ENCODE assay signal across 2 cellular contexts in the genomic region with DNA sequence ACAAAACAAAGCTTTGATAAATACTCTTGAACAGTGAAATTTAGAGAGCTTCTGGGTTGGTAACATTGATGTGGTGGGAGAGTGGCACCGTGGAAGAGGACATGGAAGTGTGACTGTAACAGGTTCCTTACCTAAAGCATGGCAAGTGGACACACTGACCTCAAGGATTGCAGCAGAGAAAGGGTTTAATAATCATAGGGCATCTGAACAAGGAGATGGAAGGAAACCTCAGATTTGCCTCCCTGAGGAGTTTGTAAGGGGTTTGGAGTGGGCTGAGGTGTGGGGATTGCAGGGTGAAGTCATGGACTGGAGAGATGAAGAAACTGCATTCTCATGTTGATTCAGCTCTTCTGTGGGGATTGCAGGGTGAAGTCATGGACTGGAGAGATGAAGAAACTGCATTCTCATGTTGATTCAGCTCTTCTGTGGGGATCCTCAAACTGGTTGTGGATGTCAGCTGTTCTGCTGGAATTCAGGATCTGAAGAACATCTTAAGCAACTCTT.
TF ChIP-seq lines count a peak whose summit lies in the region.

No MANE protein-coding gene starts in this region.

TF ChIP-seq in GM23338, 12 proteins besides CTCF, POLR2A, EP300 and RAD21:
- peak; percentile 71; the same call in 1 of the 2 replicates for TF ChIP-seq ZNF462 (CRISPR knock-in tag; IDR thresholded peaks at IDR 0.05)
- no peak for TF ChIP-seq JUNB (IDR thresholded peaks at IDR 0.05; ENCODE audit: unreplicated experiment)

TF ChIP-seq in K562, 482 proteins besides CTCF, POLR2A, EP300 and RAD21 (continued from another document and continues in another):
- TF ChIP-seq ZNF318 (IDR thresholded peaks at IDR 0.05; ENCODE audit: borderline replicate concordance in 1 of 2, low read depth in 1 of 2) (peak in 1 of 2 experiments; percentile 94; a peak in 2 of 4 replicates), MECOM (CRISPR knock-in tag; IDR thresholded peaks at IDR 0.05) (0 out of 2 replicates have a peak, but pooled peaks have one; percentile 32), HINFP (tag; conservative IDR thresholded peaks at IDR 0.05; ENCODE audit: low read depth) (0 out of 2 replicates have a peak, but pooled peaks have one; percentile 64), SMARCA5 (IDR thresholded peaks at IDR 0.05) (0 out of 2 replicates have a peak, but pooled peaks have one; percentile 17), L3MBTL2 (IDR thresholded peaks at IDR 0.05) (peak; percentile 30; the same call in 1 of the 2 replicates), MAFK (IDR thresholded peaks at IDR 0.05; ENCODE audit: low read length) (peak; percentile 95), BRD9 (IDR thresholded peaks at IDR 0.05; ENCODE audit: low read depth, partially characterized antibody) (peak; percentile 66), TBL1XR1 (IDR thresholded peaks at IDR 0.05; ENCODE audit: low read length in 2 of 2) (0 out of 4 replicates have a peak, but pooled peaks of 1 of the 2 experiments have one; percentile 30), ZNF766 (CRISPR knock-in tag; conservative IDR thresholded peaks at IDR 0.05) (peak; percentile 82), MAFF (IDR thresholded peaks at IDR 0.05; ENCODE audit: low read length) (peak; percentile 90), MTA3 (IDR thresholded peaks at IDR 0.05; ENCODE audit: borderline replicate concordance) (0 out of 2 replicates have a peak, but pooled peaks have one; percentile 17), CEBPB (tag; IDR thresholded peaks at IDR 0.05) (peak; percentile 92), TEAD4 (IDR thresholded peaks at IDR 0.05; ENCODE audit: low read length) (peak; percentile 22; the same call in 1 of the 2 replicates), TEAD4 (CRISPR knock-in tag; IDR thresholded peaks at IDR 0.05; ENCODE audit: borderline replicate concordance) (no peak), JUND (IDR thresholded peaks at IDR 0.05; ENCODE audit: borderline replicate concordance, low read depth, low read length) (peak; percentile 76; the same call in 1 of the 2 replicates), JUND (tag; IDR thresholded peaks at IDR 0.05; ENCODE audit: borderline replicate concordance, low read depth, low read length) (peak; percentile 83; the same call in 2 of the 3 replicates), MTF1 (CRISPR knock-in tag; IDR thresholded peaks at IDR 0.05; ENCODE audit: borderline replicate concordance) (0 out of 2 replicates have a peak, but pooled peaks have one; percentile 44), ESRRB (CRISPR knock-in tag; IDR thresholded peaks at IDR 0.05; ENCODE audit: borderline replicate concordance) (no peak), MNT (conservative IDR thresholded peaks at IDR 0.05) (0 out of 4 replicates have a peak, but pooled peaks of 1 of the 2 experiments have one; percentile 9), KLF6 (CRISPR knock-in tag; IDR thresholded peaks at IDR 0.05; ENCODE audit: borderline replicate concordance) (no peak), CTBP1 (IDR thresholded peaks at IDR 0.05; ENCODE audit: borderline replicate concordance) (peak; percentile 73), NR4A1 (CRISPR knock-in tag; IDR thresholded peaks at IDR 0.05) (no peak), NR4A1 (tag; IDR thresholded peaks at IDR 0.05) (peak; percentile 77), CHD4 (IDR thresholded peaks at IDR 0.05; ENCODE audit: insufficient read depth, insufficient replicate concordance, low read depth, low read length, poor library complexity, severe bottlenecking) (no peak)
- TF ChIP-seq, protein P1, sequence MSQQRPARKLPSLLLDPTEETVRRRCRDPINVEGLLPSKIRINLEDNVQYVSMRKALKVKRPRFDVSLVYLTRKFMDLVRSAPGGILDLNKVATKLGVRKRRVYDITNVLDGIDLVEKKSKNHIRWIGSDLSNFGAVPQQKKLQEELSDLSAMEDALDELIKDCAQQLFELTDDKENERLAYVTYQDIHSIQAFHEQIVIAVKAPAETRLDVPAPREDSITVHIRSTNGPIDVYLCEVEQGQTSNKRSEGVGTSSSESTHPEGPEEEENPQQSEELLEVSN (IDR thresholded peaks at IDR 0.05; ENCODE audit: borderline replicate concordance in 1 of 2, extremely low read depth in 1 of 2, insufficient read depth in 1 of 2, insufficient read length in 1 of 2, low read depth in 1 of 2, low read length in 1 of 2, poor library complexity in 1 of 2, severe bottlenecking in 1 of 2) = no peak
- TF ChIP-seq, protein P2, sequence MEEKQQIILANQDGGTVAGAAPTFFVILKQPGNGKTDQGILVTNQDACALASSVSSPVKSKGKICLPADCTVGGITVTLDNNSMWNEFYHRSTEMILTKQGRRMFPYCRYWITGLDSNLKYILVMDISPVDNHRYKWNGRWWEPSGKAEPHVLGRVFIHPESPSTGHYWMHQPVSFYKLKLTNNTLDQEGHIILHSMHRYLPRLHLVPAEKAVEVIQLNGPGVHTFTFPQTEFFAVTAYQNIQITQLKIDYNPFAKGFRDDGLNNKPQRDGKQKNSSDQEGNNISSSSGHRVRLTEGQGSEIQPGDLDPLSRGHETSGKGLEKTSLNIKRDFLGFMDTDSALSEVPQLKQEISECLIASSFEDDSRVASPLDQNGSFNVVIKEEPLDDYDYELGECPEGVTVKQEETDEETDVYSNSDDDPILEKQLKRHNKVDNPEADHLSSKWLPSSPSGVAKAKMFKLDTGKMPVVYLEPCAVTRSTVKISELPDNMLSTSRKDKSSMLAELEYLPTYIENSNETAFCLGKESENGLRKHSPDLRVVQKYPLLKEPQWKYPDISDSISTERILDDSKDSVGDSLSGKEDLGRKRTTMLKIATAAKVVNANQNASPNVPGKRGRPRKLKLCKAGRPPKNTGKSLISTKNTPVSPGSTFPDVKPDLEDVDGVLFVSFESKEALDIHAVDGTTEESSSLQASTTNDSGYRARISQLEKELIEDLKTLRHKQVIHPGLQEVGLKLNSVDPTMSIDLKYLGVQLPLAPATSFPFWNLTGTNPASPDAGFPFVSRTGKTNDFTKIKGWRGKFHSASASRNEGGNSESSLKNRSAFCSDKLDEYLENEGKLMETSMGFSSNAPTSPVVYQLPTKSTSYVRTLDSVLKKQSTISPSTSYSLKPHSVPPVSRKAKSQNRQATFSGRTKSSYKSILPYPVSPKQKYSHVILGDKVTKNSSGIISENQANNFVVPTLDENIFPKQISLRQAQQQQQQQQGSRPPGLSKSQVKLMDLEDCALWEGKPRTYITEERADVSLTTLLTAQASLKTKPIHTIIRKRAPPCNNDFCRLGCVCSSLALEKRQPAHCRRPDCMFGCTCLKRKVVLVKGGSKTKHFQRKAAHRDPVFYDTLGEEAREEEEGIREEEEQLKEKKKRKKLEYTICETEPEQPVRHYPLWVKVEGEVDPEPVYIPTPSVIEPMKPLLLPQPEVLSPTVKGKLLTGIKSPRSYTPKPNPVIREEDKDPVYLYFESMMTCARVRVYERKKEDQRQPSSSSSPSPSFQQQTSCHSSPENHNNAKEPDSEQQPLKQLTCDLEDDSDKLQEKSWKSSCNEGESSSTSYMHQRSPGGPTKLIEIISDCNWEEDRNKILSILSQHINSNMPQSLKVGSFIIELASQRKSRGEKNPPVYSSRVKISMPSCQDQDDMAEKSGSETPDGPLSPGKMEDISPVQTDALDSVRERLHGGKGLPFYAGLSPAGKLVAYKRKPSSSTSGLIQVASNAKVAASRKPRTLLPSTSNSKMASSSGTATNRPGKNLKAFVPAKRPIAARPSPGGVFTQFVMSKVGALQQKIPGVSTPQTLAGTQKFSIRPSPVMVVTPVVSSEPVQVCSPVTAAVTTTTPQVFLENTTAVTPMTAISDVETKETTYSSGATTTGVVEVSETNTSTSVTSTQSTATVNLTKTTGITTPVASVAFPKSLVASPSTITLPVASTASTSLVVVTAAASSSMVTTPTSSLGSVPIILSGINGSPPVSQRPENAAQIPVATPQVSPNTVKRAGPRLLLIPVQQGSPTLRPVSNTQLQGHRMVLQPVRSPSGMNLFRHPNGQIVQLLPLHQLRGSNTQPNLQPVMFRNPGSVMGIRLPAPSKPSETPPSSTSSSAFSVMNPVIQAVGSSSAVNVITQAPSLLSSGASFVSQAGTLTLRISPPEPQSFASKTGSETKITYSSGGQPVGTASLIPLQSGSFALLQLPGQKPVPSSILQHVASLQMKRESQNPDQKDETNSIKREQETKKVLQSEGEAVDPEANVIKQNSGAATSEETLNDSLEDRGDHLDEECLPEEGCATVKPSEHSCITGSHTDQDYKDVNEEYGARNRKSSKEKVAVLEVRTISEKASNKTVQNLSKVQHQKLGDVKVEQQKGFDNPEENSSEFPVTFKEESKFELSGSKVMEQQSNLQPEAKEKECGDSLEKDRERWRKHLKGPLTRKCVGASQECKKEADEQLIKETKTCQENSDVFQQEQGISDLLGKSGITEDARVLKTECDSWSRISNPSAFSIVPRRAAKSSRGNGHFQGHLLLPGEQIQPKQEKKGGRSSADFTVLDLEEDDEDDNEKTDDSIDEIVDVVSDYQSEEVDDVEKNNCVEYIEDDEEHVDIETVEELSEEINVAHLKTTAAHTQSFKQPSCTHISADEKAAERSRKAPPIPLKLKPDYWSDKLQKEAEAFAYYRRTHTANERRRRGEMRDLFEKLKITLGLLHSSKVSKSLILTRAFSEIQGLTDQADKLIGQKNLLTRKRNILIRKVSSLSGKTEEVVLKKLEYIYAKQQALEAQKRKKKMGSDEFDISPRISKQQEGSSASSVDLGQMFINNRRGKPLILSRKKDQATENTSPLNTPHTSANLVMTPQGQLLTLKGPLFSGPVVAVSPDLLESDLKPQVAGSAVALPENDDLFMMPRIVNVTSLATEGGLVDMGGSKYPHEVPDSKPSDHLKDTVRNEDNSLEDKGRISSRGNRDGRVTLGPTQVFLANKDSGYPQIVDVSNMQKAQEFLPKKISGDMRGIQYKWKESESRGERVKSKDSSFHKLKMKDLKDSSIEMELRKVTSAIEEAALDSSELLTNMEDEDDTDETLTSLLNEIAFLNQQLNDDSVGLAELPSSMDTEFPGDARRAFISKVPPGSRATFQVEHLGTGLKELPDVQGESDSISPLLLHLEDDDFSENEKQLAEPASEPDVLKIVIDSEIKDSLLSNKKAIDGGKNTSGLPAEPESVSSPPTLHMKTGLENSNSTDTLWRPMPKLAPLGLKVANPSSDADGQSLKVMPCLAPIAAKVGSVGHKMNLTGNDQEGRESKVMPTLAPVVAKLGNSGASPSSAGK (IDR thresholded peaks at IDR 0.05) = 0 out of 2 replicates have a peak, but pooled peaks have one; percentile 12
